ENCODE assay signal across 9 cellular contexts in the genomic region with DNA sequence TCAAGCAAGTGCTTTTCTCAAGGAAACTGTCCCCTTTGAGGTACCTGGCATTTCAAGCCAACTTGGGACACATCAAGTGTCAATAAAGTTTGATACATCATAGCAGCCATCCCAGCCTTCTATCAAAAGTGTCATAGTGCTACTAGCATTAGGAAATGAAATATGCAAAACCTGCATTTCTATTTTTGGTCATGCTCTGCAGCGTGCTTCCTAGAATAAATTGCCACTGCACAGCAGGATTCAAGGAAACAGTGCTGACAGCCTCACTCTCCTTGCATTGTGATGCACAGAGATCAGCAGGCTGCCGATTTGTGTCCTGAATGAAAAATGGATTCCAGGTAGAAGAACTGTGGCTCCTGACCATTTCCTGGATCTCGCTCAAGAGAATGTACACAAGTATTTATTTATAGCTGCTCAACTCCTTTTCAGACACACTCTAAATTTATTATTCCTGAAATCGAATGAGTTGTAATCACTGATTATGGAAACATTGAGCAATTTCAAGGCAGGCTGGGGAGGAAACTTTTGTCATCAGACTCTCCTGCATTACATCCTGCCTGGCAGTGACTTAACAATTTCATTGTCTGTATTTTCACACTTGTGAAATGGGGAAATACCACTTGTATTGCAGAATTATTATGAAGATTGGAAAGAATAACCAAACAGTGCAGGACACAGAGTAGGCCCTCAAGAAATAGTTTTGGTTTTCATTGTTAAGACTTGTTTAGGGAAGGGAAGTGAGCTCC.
A peak's percentile ranks its signal among the peaks of the same experiment; 100 is the strongest.
DNase-seq lines count a peak whose midpoint lies in the region; ATAC-seq, FAIRE-seq and TF ChIP-seq lines count a peak whose summit lies in the region.
"Had no signal": no experiment of that assay in that cellular context is flagged by ENCODE, and none has a peak within 500 bp of the region (broad histone marks: within the 10 kb centered on the region; RNA-seq: fewer than 3 reads in every experiment).

No MANE protein-coding gene starts in this region.

- peaks cover 23 to 26% of the 10 kb centered on the region in 2 donors for H3K4me1 Mint-ChIP-seq in natural killer cell treated with Interleukin-12 subunit alpha and Interleukin-12 subunit beta and Interleukin-15 and Interleukin-18, amount 100 ng/mL, for 72 hours (ENCODE audit: low read depth in 2 of 2)
- H3K4me1 Mint-ChIP-seq in natural killer cell: no peaks in the 10 kb centered on the region
- H3K4me1 Mint-ChIP-seq in activated T-helper 17 cell treated with anti-CD3 and anti-CD28 coated beads, Interleukin-2, amount 50 U/mL, for 72 hours: peaks cover 19% of the 10 kb centered on the region

- no peak for FAIRE-seq in GM19239 (lab: Jason Lieb, UNC)

- no peak for DNase-seq in natural killer cell treated with Interleukin-12 subunit alpha and Interleukin-12 subunit beta and Interleukin-15 and Interleukin-18, amount 100 ng/mL, for 72 hours (ENCODE audit: low spot score)
- DNase-seq in natural killer cell (no peak), NCI-H1436 treated with DMSO at 0.1 percent for 48 hours (lab: John Stamatoyannopoulos, UW) (no peak), MG63 (no peak), GM19239 (ENCODE audit: insufficient read length, low spot score) (no peak), HuH-7.5 (ENCODE audit: low spot score) (no peak)

- H3K9me3 ChIP-seq in iPS-18c (ENCODE audit: control insufficient read depth, insufficient read depth, low read length) (peaks cover 5% of the 10 kb centered on the region), MG63 (peaks cover 3% of the 10 kb centered on the region; the same call in 1 of the 2 replicates)

- peak overlapping the region; percentile 83 to 87 for H3K27ac Mint-ChIP-seq in natural killer cell treated with Interleukin-12 subunit alpha and Interleukin-12 subunit beta and Interleukin-15 and Interleukin-18, amount 100 ng/mL, for 72 hours
- no peak overlapping the region for H3K27ac Mint-ChIP-seq in natural killer cell
- peak overlapping the region; percentile 57 for H3K27ac Mint-ChIP-seq in activated T-helper 17 cell treated with anti-CD3 and anti-CD28 coated beads, Interleukin-2, amount 50 U/mL, for 72 hours
- H3K27ac Mint-ChIP-seq: memory B cell had no signal

- peak overlapping the region; percentile 68 for H3K4me3 Mint-ChIP-seq in natural killer cell treated with Interleukin-12 subunit alpha and Interleukin-12 subunit beta and Interleukin-15 and Interleukin-18, amount 100 ng/mL, for 72 hours
- H3K4me3 Mint-ChIP-seq in natural killer cell: no peak overlapping the region
- peak overlapping the region; percentile 48 for H3K4me3 Mint-ChIP-seq in activated T-helper 17 cell treated with anti-CD3 and anti-CD28 coated beads, Interleukin-2, amount 50 U/mL, for 72 hours
- H3K4me3 Mint-ChIP-seq: memory B cell had no signal

- H3K9me3 Mint-ChIP-seq in natural killer cell treated with Interleukin-12 subunit alpha and Interleukin-12 subunit beta and Interleukin-15 and Interleukin-18, amount 100 ng/mL, for 72 hours: no peaks in the 10 kb centered on the region
- peaks cover 0 to under 1% of the 10 kb centered on the region in 2 donors for H3K9me3 Mint-ChIP-seq in natural killer cell
- peaks cover under 1% of the 10 kb centered on the region for H3K9me3 Mint-ChIP-seq in activated T-helper 17 cell treated with anti-CD3 and anti-CD28 coated beads, Interleukin-2, amount 50 U/mL, for 72 hours
- H3K9me3 Mint-ChIP-seq: memory B cell had no signal

- H3K4me3 ChIP-seq in iPS-18c (ENCODE audit: insufficient read depth, low read depth, low read length) (0 out of 2 replicates have a peak overlapping the region, but pooled peaks have one; percentile 1), MG63 (no peak overlapping the region)

- no peak for TF ChIP-seq CTCF in natural killer cell (IDR thresholded peaks at IDR 0.05)

- peak; percentile 60 to 84 for ATAC-seq in natural killer cell treated with Interleukin-12 subunit alpha and Interleukin-12 subunit beta and Interleukin-15 and Interleukin-18, amount 100 ng/mL, for 72 hours
- no peak for ATAC-seq in natural killer cell
- ATAC-seq in activated T-helper 17 cell treated with anti-CD3 and anti-CD28 coated beads, Interleukin-2, amount 50 U/mL, for 72 hours (replicated peaks): peak; percentile 39

- intact Hi-C loops in natural killer cell (cut with micrococcal nuclease): no loop called here

- no peaks in the 10 kb centered on the region for H3K27me3 ChIP-seq in MG63

- peaks cover 0 to 2% of the 10 kb centered on the region in 2 donors for H3K27me3 Mint-ChIP-seq in natural killer cell treated with Interleukin-12 subunit alpha and Interleukin-12 subunit beta and Interleukin-15 and Interleukin-18, amount 100 ng/mL, for 72 hours
- H3K27me3 Mint-ChIP-seq in natural killer cell (ENCODE audit: low read depth in 2 of 2): no peaks in the 10 kb centered on the region
- no peaks in the 10 kb centered on the region for H3K27me3 Mint-ChIP-seq in activated T-helper 17 cell treated with anti-CD3 and anti-CD28 coated beads, Interleukin-2, amount 50 U/mL, for 72 hours
- H3K27me3 Mint-ChIP-seq: memory B cell had no signal

- H3K36me3 Mint-ChIP-seq in natural killer cell treated with Interleukin-12 subunit alpha and Interleukin-12 subunit beta and Interleukin-15 and Interleukin-18, amount 100 ng/mL, for 72 hours: no peaks in the 10 kb centered on the region
- no peaks in the 10 kb centered on the region for H3K36me3 Mint-ChIP-seq in natural killer cell
- H3K36me3 Mint-ChIP-seq in activated T-helper 17 cell treated with anti-CD3 and anti-CD28 coated beads, Interleukin-2, amount 50 U/mL, for 72 hours (ENCODE audit: low read depth): no peaks in the 10 kb centered on the region

- peaks cover 3% of the 10 kb centered on the region; the same call in 1 of the 2 replicates for H3K36me3 ChIP-seq in MG63

Comparison
In these comparisons a context has a peak if more than half of its experiments do, and no peak if none do; other contexts are left out.
1. ATAC-seq: peak in natural killer cell treated with Interleukin-12 subunit alpha and Interleukin-12 subunit beta and Interleukin-15 and Interleukin-18, amount 100 ng/mL, for 72 hours (2 of 2) and activated T-helper 17 cell treated with anti-CD3 and anti-CD28 coated beads, Interleukin-2, amount 50 U/mL, for 72 hours (single experiment); none in natural killer cell (0 of 3).
2. H3K27ac Mint-ChIP-seq: peak in natural killer cell treated with Interleukin-12 subunit alpha and Interleukin-12 subunit beta and Interleukin-15 and Interleukin-18, amount 100 ng/mL, for 72 hours (2 of 2) and activated T-helper 17 cell treated with anti-CD3 and anti-CD28 coated beads, Interleukin-2, amount 50 U/mL, for 72 hours (single experiment); none in natural killer cell (0 of 2).